1 cellular context compared by ENCODE assay signal in genomic region chr12:95303476-95303875, GRCh38.
TF ChIP-seq lines count a peak whose summit lies in the region.

No MANE protein-coding gene starts in this region.

TF ChIP-seq in SK-N-SH treated with all-trans-retinoic acid at 6 μM for 48 hours, 23 proteins besides CTCF, POLR2A, EP300 and RAD21 (continued from another document):
- TF ChIP-seq CSRNP3 (CRISPR knock-in tag; IDR thresholded peaks at IDR 0.05) (no peak), ZNF565 (CRISPR knock-in tag; conservative IDR thresholded peaks at IDR 0.05; ENCODE audit: low read depth) (no peak), ESRRG (CRISPR knock-in tag; IDR thresholded peaks at IDR 0.05) (no peak), BACH2 (CRISPR knock-in tag; IDR thresholded peaks at IDR 0.05; ENCODE audit: borderline replicate concordance) (no peak), ISL1 (CRISPR knock-in tag; IDR thresholded peaks at IDR 0.05) (no peak), PATZ1 (CRISPR knock-in tag; IDR thresholded peaks at IDR 0.05; ENCODE audit: borderline replicate concordance) (no peak)
